In genomic region chr22:31278643-31279326, GRCh38 we compare ENCODE assay signal across 11 cellular contexts. TPM values are rescaled to one million over a fixed set of nuclear protein-coding genes. Genes with fewer than 3 reads are reported as not detected.
DNase-seq lines count a peak whose midpoint lies in the region; ATAC-seq and TF ChIP-seq lines count a peak whose summit lies in the region.
"Had no signal": no experiment of that assay in that cellular context is flagged by ENCODE, and none has a peak within 500 bp of the region (broad histone marks: within the 10 kb centered on the region; RNA-seq: fewer than 3 reads in every experiment).

No MANE protein-coding gene starts in this region.

- TF ChIP-seq CTCF in ascending aorta (IDR thresholded peaks at IDR 0.05): no peak

- H3K27ac ChIP-seq in ascending aorta: peak overlapping the region; percentile 2 to 32
- H3K27ac ChIP-seq in muscle layer of duodenum (ENCODE audit: low read length): peak overlapping the region; percentile 22
- H3K27ac ChIP-seq in urinary bladder (ENCODE audit: low read depth): peak overlapping the region; percentile 33

- H3K4me1 ChIP-seq in ascending aorta (no peaks in the 10 kb centered on the region), muscle layer of duodenum (ENCODE audit: control insufficient read depth in 1 of 2, insufficient read depth in 2 of 2, low read length in 2 of 2) (no peaks in the 10 kb centered on the region), urinary bladder (ENCODE audit: insufficient read depth) (no peaks in the 10 kb centered on the region)

- H3K4me3 ChIP-seq in ascending aorta: no peak overlapping the region
- no peak overlapping the region for H3K4me3 ChIP-seq in muscle layer of duodenum (ENCODE audit: low read depth in 1 of 2, low read length in 2 of 2)
- no peak overlapping the region for H3K4me3 ChIP-seq in urinary bladder (ENCODE audit: low read depth, low read length)

- 72% methylated on average over 6 of the region's 6 CpGs for WGBS in urinary bladder

- DNase-seq in cardiac septum (ENCODE audit: low spot score) (peak; percentile 67), Right ventricle myocardium superior (no peak), ascending aorta (ENCODE audit: low spot score in 2 of 2) (no peak), D341Med (ENCODE audit: low spot score) (no peak)
- DNase-seq: HFFc6, NCI-H1436, PC-3 had no signal

- intact Hi-C loops in cardiac septum (cut with DNase I) (loop anchor here (10.0 kb wide), 1 partner anchor 174 kb away; the partner anchor contains the start of gene SELENOM), Right ventricle myocardium superior (cut with DNase I) (no loop called here), ascending aorta (cut with DNase I) (no loop called here)

- no peaks in the 10 kb centered on the region for H3K9me3 ChIP-seq in ascending aorta
- H3K9me3 ChIP-seq in muscle layer of duodenum (ENCODE audit: control insufficient read depth in 1 of 2, low read length in 2 of 2): no peaks in the 10 kb centered on the region

- H3K36me3 ChIP-seq in ascending aorta (peaks cover 62 to 89% of the 10 kb centered on the region in 2 donors), muscle layer of duodenum (ENCODE audit: control insufficient read depth in 1 of 2, insufficient read depth in 2 of 2, low read length in 2 of 2) (peaks cover 55 to 69% of the 10 kb centered on the region in 2 donors), urinary bladder (ENCODE audit: insufficient read depth) (no peaks in the 10 kb centered on the region)

- H3K27me3 ChIP-seq in ascending aorta (no peaks in the 10 kb centered on the region), muscle layer of duodenum (ENCODE audit: low read depth, low read length) (no peaks in the 10 kb centered on the region)

- ATAC-seq in Right ventricle myocardium superior (ENCODE audit: poor library complexity) (no peak), GM18858 (IDR thresholded peaks at IDR 0.05; ENCODE audit: unreplicated experiment) (no peak), HG03175 (IDR thresholded peaks at IDR 0.05; ENCODE audit: unreplicated experiment) (no peak)
- ATAC-seq: PC-3 had no signal

RNA-seq across cellular contexts. Expression of gene PIK3IP1, which starts 13.5 kb away (rescaled TPM):
- total RNA-seq in cardiac septum: 10.5 TPM
- 10.4 TPM for total RNA-seq in Right ventricle myocardium superior
- total RNA-seq in ascending aorta: 16.4 TPM
- 19.5 TPM for total RNA-seq in urinary bladder
- 29.2 TPM for polyA plus RNA-seq in urinary bladder
